Comparison of ENCODE assay signal across 8 cellular contexts in genomic region chr17:33686171-33686570, GRCh38.
DNase-seq lines count a peak whose midpoint lies in the region; ATAC-seq and TF ChIP-seq lines count a peak whose summit lies in the region.

No MANE protein-coding gene starts in this region.

- H3K9me3 ChIP-seq in Panc1 (ENCODE audit: control insufficient read depth, insufficient read depth, low read depth, low read length) = no peaks in the 10 kb centered on the region

- POLR2A ChIA-PET in Panc1 (lab: Charles Lee) = no interaction called here

- no peak overlapping the region for H3K27ac Mint-ChIP-seq in glutamatergic neuron (ENCODE audit: unreplicated experiment)

- H3K4me3 Mint-ChIP-seq in glutamatergic neuron (ENCODE audit: unreplicated experiment) = no peak overlapping the region

- peaks cover 5% of the 10 kb centered on the region for H3K9me3 Mint-ChIP-seq in glutamatergic neuron (ENCODE audit: unreplicated experiment)

- H3K4me1 Mint-ChIP-seq in glutamatergic neuron (ENCODE audit: low read depth, unreplicated experiment) = peaks cover 17% of the 10 kb centered on the region

- H3K27ac ChIP-seq in Panc1 (ENCODE audit: low read length) = no peak overlapping the region

- TF ChIP-seq CTCF in GM06990 (IDR thresholded peaks at IDR 0.05; ENCODE audit: insufficient read depth, low read length, poor library complexity, severe bottlenecking) = peak; percentile 68
- peak; percentile 62 for TF ChIP-seq CTCF in Panc1 (IDR thresholded peaks at IDR 0.05)
- peak; percentile 64 for TF ChIP-seq CTCF in glutamatergic neuron (IDR thresholded peaks at IDR 0.05; ENCODE audit: partially characterized antibody, unreplicated experiment)

- in situ Hi-C loops in ACHN (cut with HindIII; ENCODE audit: low pct_ligation_motif_present, low pct_unique_long_range_greater_than_20kb, low sequenced_read_pairs) (no loop called here), Panc1 (cut with HindIII; ENCODE audit: low pct_unique_long_range_greater_than_20kb, low sequenced_read_pairs) (no loop called here)

- intact Hi-C loops in Panc1 (cut with micrococcal nuclease; ENCODE audit: unreplicated experiment) = no loop called here
- intact Hi-C loops in left cardiac atrium (cut with DNase I) = no loop called here

- H3K36me3 ChIP-seq in GM06990 (ENCODE audit: control insufficient read depth, insufficient read depth, low read length) (no peaks in the 10 kb centered on the region), Panc1 (ENCODE audit: control insufficient read depth, insufficient read depth, low read length) (no peaks in the 10 kb centered on the region)

- CTCF ChIA-PET in Panc1 (lab: Charles Lee) = interaction anchor here (1.0 kb wide), 1 partner anchor 12 kb away, joined by 3 read pairs; no protein-coding TSS in a partner anchor

- H3K4me3 ChIP-seq in GM06990 (replicated peaks; ENCODE audit: low read depth, low read length) (no peak overlapping the region), Panc1 (ENCODE audit: low read depth in 2 of 2, low read length in 2 of 2) (no peak overlapping the region)

- DNase-seq in ACHN (peak; percentile 11), GM06990 (ENCODE audit: extremely low read depth, insufficient read length) (no peak), Panc1 (ENCODE audit: low read depth, low spot score) (no peak), glutamatergic neuron (peak; percentile 34), NCI-H774 (lab: John Stamatoyannopoulos, UW) (no peak), left cardiac atrium (no peak)

- ATAC-seq in Panc1 (no peak), HG03520 (IDR thresholded peaks at IDR 0.05; ENCODE audit: unreplicated experiment) (no peak), left cardiac atrium (no peak), GM21723 (IDR thresholded peaks at IDR 0.05; ENCODE audit: unreplicated experiment) (no peak)

- peaks cover 3% of the 10 kb centered on the region for H3K27me3 Mint-ChIP-seq in glutamatergic neuron (ENCODE audit: unreplicated experiment)

- BruUV-seq in Panc1 (replicated peaks; lab: Mats Ljungman, UMichigan) = no TSS peak

- no peaks in the 10 kb centered on the region for H3K36me3 Mint-ChIP-seq in glutamatergic neuron (ENCODE audit: unreplicated experiment)

- H3K27me3 ChIP-seq in GM06990 (replicated peaks; ENCODE audit: control insufficient read depth, insufficient read depth, low read length) (peaks cover 2% of the 10 kb centered on the region; the same call in 1 of the 2 replicates), Panc1 (ENCODE audit: control insufficient read depth, insufficient read depth, low read length) (no peaks in the 10 kb centered on the region)

- no peaks in the 10 kb centered on the region for H3K4me1 ChIP-seq in Panc1 (ENCODE audit: control insufficient read depth, insufficient read depth, low read length)

Comparison
In these comparisons a context has a peak if more than half of its experiments do, and no peak if none do; other contexts are left out.
1. DNase-seq: peak in ACHN (single experiment) and glutamatergic neuron (single experiment); none in GM06990 (single experiment), Panc1 (single experiment), NCI-H774 (single experiment) and left cardiac atrium (single experiment).
2. Peak in every context shown above with its lines, with median percentiles within 50 percentile points of each other: CTCF ChIP-seq.